In the genomic region with DNA sequence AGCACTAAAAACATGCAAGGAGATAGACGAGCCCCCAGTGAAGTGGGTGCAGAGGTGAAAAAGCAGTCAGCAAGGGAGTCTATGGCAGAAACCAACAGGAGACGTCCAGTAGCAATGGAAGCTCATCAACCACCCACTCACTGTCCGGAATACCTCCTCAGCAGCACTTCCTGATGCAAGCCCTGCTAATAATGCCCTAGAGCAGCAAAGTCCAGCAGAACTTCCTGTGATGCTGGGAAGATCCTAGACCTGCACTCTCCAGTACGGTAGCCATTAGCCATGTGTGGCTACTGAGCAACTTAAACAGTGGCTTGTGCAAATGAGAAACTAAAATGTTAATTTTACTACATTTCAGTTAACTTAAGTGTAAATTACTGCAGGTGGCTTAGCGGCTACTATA, we compare ENCODE assay signal across 1 cellular context.
TF ChIP-seq lines count a peak whose summit lies in the region.

No MANE protein-coding gene starts in this region.

TF ChIP-seq in HepG2, 621 proteins besides CTCF, POLR2A, EP300 and RAD21 (continued from another document):
- TF ChIP-seq ZNF777 (CRISPR knock-in tag; IDR thresholded peaks at IDR 0.05), result 0 out of 2 replicates have a peak, but pooled peaks have one; percentile 6
- peak; percentile 56 for TF ChIP-seq MED1 (CRISPR knock-in tag; IDR thresholded peaks at IDR 0.05)
TF ChIP-seq in HepG2: peak in this region for 19.
